8 cellular contexts compared by ENCODE assay signal in genomic region chr11:134223836-134224709, GRCh38. TPM values are rescaled to one million over a fixed set of nuclear protein-coding genes. Genes with fewer than 3 reads are reported as not detected.
DNase-seq lines count a peak whose midpoint lies in the region; ATAC-seq and TF ChIP-seq lines count a peak whose summit lies in the region.

A gene with protein sequence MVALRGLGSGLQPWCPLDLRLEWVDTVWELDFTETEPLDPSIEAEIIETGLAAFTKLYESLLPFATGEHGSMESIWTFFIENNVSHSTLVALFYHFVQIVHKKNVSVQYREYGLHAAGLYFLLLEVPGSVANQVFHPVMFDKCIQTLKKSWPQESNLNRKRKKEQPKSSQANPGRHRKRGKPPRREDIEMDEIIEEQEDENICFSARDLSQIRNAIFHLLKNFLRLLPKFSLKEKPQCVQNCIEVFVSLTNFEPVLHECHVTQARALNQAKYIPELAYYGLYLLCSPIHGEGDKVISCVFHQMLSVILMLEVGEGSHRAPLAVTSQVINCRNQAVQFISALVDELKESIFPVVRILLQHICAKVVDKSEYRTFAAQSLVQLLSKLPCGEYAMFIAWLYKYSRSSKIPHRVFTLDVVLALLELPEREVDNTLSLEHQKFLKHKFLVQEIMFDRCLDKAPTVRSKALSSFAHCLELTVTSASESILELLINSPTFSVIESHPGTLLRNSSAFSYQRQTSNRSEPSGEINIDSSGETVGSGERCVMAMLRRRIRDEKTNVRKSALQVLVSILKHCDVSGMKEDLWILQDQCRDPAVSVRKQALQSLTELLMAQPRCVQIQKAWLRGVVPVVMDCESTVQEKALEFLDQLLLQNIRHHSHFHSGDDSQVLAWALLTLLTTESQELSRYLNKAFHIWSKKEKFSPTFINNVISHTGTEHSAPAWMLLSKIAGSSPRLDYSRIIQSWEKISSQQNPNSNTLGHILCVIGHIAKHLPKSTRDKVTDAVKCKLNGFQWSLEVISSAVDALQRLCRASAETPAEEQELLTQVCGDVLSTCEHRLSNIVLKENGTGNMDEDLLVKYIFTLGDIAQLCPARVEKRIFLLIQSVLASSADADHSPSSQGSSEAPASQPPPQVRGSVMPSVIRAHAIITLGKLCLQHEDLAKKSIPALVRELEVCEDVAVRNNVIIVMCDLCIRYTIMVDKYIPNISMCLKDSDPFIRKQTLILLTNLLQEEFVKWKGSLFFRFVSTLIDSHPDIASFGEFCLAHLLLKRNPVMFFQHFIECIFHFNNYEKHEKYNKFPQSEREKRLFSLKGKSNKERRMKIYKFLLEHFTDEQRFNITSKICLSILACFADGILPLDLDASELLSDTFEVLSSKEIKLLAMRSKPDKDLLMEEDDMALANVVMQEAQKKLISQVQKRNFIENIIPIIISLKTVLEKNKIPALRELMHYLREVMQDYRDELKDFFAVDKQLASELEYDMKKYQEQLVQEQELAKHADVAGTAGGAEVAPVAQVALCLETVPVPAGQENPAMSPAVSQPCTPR (N-terminal part only) (minus strand): TSS chr11:134223967. CDS start chr11:134223926, 41 bp downstream.
VPS26B (plus strand) TSS chr11:134224671; CDS start chr11:134225123, 452 bp downstream.

- peak; percentile 78 for ATAC-seq in GM18502 (IDR thresholded peaks at IDR 0.05; ENCODE audit: poor library complexity, unreplicated experiment)
- peak; percentile 78 for ATAC-seq in HG02970 (IDR thresholded peaks at IDR 0.05; ENCODE audit: low FRiP score, unreplicated experiment)
- peak; percentile 95 to 96 for ATAC-seq in right cardiac atrium

- intact Hi-C loops in ascending aorta (cut with DNase I) (loop anchor here (1.0 to 2.0 kb wide), 5 partner anchors 29 to 267 kb away; partner anchors contain the start of genes ACAD8, GLB1L2, IGSF9B and THYN1), right cardiac atrium (cut with DNase I) (no loop called here), vagina (cut with DNase I) (no loop called here)

- TF ChIP-seq CTCF in ascending aorta (IDR thresholded peaks at IDR 0.05) = no peak
- TF ChIP-seq CTCF in vagina (IDR thresholded peaks at IDR 0.05) = no peak

- H3K4me3 ChIP-seq in ascending aorta (peak within 1 kb of the TSS; percentile 74 to 92), right cardiac atrium (ENCODE audit: low read length) (peak within 1 kb of the TSS; percentile 85), vagina (peak within 1 kb of the TSS; percentile 89)

- no peaks in the 10 kb centered on the region for H3K36me3 ChIP-seq in ascending aorta
- H3K36me3 ChIP-seq in vagina = no peaks in the 10 kb centered on the region

- no peaks in the 10 kb centered on the region for H3K9me3 Mint-ChIP-seq in T-helper 2 cell treated with Interferon-gamma antibody and Interleukin-4, amounts not matched to agents 5 μg/mL and 100 μg/mL, for 36 hours

- DNase-seq in NCI-H1930 (lab: John Stamatoyannopoulos, UW) (peak; percentile 89 to 93), ascending aorta (ENCODE audit: low spot score in 2 of 2) (peak; percentile 88 to 98), right cardiac atrium (peak; percentile 97 to 99 (median 99)), putamen (ENCODE audit: low spot score) (peak; percentile 95), vagina (ENCODE audit: extremely low spot score in 2 of 2) (peak in 1 of 2 donors; percentile 97)
- peak; percentile 95 for DNase-seq in T-helper 2 cell treated with Interferon-gamma antibody and Interleukin-4, amounts not matched to agents 5 μg/mL and 100 μg/mL, for 36 hours (ENCODE audit: low spot score)

- H3K4me1 ChIP-seq in ascending aorta (peaks cover 19 to 27% of the 10 kb centered on the region in 2 donors), right cardiac atrium (ENCODE audit: control insufficient read depth, insufficient read depth, low read length) (peaks cover 5% of the 10 kb centered on the region), vagina (peaks cover 51% of the 10 kb centered on the region)

- H3K36me3 Mint-ChIP-seq in T-helper 2 cell treated with Interferon-gamma antibody and Interleukin-4, amounts not matched to agents 5 μg/mL and 100 μg/mL, for 36 hours (ENCODE audit: low read depth) = peaks cover 36% of the 10 kb centered on the region

- peak within 1 kb of the TSS; percentile 96 for H3K4me3 Mint-ChIP-seq in T-helper 2 cell treated with Interferon-gamma antibody and Interleukin-4, amounts not matched to agents 5 μg/mL and 100 μg/mL, for 36 hours

- H3K4me1 Mint-ChIP-seq in T-helper 2 cell treated with Interferon-gamma antibody and Interleukin-4, amounts not matched to agents 5 μg/mL and 100 μg/mL, for 36 hours (ENCODE audit: low read depth) = peaks cover 62% of the 10 kb centered on the region

- peak within 1 kb of the TSS; percentile 86 to 91 for H3K27ac ChIP-seq in ascending aorta
- peak within 1 kb of the TSS; percentile 93 for H3K27ac ChIP-seq in right cardiac atrium (ENCODE audit: low read length)
- peak within 1 kb of the TSS; percentile 95 for H3K27ac ChIP-seq in vagina

- TF ChIP-seq POLR2A in vagina (IDR thresholded peaks at IDR 0.05) = peak; percentile 99

- under 1% methylated on average over 89 of the region's 89 CpGs for WGBS in right cardiac atrium

- H3K27me3 ChIP-seq in ascending aorta = no peaks in the 10 kb centered on the region
- no peaks in the 10 kb centered on the region for H3K27me3 ChIP-seq in right cardiac atrium (ENCODE audit: control insufficient read depth, insufficient read depth)
- H3K27me3 ChIP-seq in vagina = no peaks in the 10 kb centered on the region

- H3K27ac Mint-ChIP-seq in T-helper 2 cell treated with Interferon-gamma antibody and Interleukin-4, amounts not matched to agents 5 μg/mL and 100 μg/mL, for 36 hours = peak within 1 kb of the TSS; percentile 97

- H3K27me3 Mint-ChIP-seq in T-helper 2 cell treated with Interferon-gamma antibody and Interleukin-4, amounts not matched to agents 5 μg/mL and 100 μg/mL, for 36 hours (ENCODE audit: low read depth) = no peaks in the 10 kb centered on the region

- no peaks in the 10 kb centered on the region for H3K9me3 ChIP-seq in ascending aorta
- no peaks in the 10 kb centered on the region for H3K9me3 ChIP-seq in right cardiac atrium (ENCODE audit: control insufficient read depth, low read length)
- H3K9me3 ChIP-seq in vagina = no peaks in the 10 kb centered on the region

RNA-seq across cellular contexts. Expression of the first gene that starts in this region (rescaled TPM):
- total RNA-seq in ascending aorta (4.8 TPM), right cardiac atrium (10 to 100 TPM in 2 of 4 donors, 1 to 10 TPM in 2; 8.7 to 11.1 (median 10.0) TPM), vagina (18.4 TPM)
- 5.4 TPM for polyA plus RNA-seq in right cardiac atrium

RNA-seq across cellular contexts. Expression of gene VPS26B, which starts in this region (rescaled TPM):
- total RNA-seq in ascending aorta (18.0 TPM), right cardiac atrium (10 to 100 TPM; 31.5 to 38.0 (median 35.2) TPM), vagina (36.1 TPM)
- 18.7 TPM for polyA plus RNA-seq in right cardiac atrium
